Comparison of ENCODE assay signal across 23 cellular contexts in the genomic region with DNA sequence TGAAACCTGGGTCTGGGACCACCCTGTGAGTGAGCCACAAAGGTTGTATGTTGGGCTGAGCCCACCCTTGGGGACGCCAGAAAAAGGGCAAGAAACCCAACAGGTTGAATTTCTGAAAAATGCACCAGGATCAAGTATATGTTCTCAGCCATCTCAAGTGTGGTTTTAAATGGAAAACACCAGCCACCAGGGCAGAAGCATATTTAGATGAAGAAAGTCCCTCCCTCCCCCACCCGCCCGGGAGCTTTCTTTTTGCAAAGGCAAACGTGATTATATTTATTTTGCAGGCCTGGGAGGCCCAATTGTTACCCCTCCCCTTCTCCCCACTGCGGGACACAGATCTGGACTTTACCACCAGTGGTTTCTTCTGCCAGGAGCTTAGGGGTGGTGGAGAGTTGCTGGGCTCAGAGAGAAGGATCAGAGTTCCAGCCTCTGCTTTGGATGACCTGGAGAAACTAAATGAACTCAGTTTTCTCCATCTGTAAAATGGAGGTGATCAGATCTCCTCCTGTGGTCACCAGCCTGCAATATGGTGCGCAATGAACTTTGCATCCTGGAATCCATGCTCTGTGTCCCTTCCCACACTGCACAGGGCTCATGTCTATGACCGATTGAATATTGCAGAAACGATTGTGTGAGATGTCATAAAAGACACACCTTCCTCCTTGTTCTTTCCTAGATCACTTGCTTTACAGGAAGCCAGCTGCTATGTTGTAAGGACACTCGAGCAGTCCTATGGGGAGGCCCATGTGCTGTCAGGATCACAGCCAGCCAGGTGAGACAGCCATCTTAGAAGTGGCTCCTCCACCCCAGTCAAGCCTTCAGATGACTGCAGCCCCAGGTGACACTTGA. TPM values are rescaled to one million over a fixed set of nuclear protein-coding genes. Genes with fewer than 3 reads are reported as not detected.
DNase-seq lines count a peak whose midpoint lies in the region; ATAC-seq and TF ChIP-seq lines count a peak whose summit lies in the region.
"Had no signal": no experiment of that assay in that cellular context is flagged by ENCODE, and none has a peak within 500 bp of the region (broad histone marks: within the 10 kb centered on the region; RNA-seq: fewer than 3 reads in every experiment).

No MANE protein-coding gene starts in this region.

- H3K27ac ChIP-seq in vagina (no peak overlapping the region), WERI-Rb-1 (no peak overlapping the region), stomach (no peak overlapping the region)
- H3K27ac ChIP-seq: BLaER1, HL-60 had no signal

- peak overlapping the region; percentile 27 for H3K4me3 Mint-ChIP-seq in neural crest cell
- H3K4me3 Mint-ChIP-seq: CD14-positive monocyte; CD4-positive, alpha-beta memory T cell; HFFc6; IgD-negative memory B cell had no signal

- TF ChIP-seq CTCF in GM10266 (IDR thresholded peaks at IDR 0.05; ENCODE audit: control insufficient read depth, insufficient read depth, low read depth, missing control alignments) = no peak
- no peak for TF ChIP-seq CTCF in GM20000 (IDR thresholded peaks at IDR 0.05; ENCODE audit: extremely low read depth, missing control alignments)
- TF ChIP-seq CTCF in neural crest cell (conservative IDR thresholded peaks at IDR 0.05) = no peak
- no peak for TF ChIP-seq CTCF in vagina (IDR thresholded peaks at IDR 0.05)
- TF ChIP-seq CTCF in WERI-Rb-1 (IDR thresholded peaks at IDR 0.05; ENCODE audit: low read depth, low read length) = no peak
- TF ChIP-seq CTCF in stomach (IDR thresholded peaks at IDR 0.05) = no peak

- H3K4me3 ChIP-seq in vagina = no peak overlapping the region
- no peak overlapping the region for H3K4me3 ChIP-seq in WERI-Rb-1 (ENCODE audit: low read depth, low read length)
- no peak overlapping the region for H3K4me3 ChIP-seq in stomach
- H3K4me3 ChIP-seq: BLaER1 had no signal

- intact Hi-C loops in left colon (cut with DNase I, micrococcal nuclease) = no loop called here
- intact Hi-C loops in vagina (cut with DNase I) = loop anchor here (1.0 kb wide), 1 partner anchor 28 kb away; no protein-coding TSS in a partner anchor
- intact Hi-C loops in stomach (cut with DNase I; ENCODE audit: low total_unique reads) = no loop called here

- no peaks in the 10 kb centered on the region for H3K36me3 Mint-ChIP-seq in neural crest cell (ENCODE audit: low read depth)
- H3K36me3 Mint-ChIP-seq: CD14-positive monocyte, IgD-negative memory B cell had no signal

- peak; percentile 98 for ATAC-seq in left colon
- ATAC-seq: HCT116 had no signal

- TF ChIP-seq POLR2A in vagina (IDR thresholded peaks at IDR 0.05) = no peak
- TF ChIP-seq POLR2A in stomach (IDR thresholded peaks at IDR 0.05) = no peak

- WGBS in stomach, 5 donors = 52 to 73% (median 61%) methylated on average over 9 of the region's 9 CpGs

- no peak overlapping the region for H3K27ac Mint-ChIP-seq in neural crest cell (ENCODE audit: unreplicated experiment)
- H3K27ac Mint-ChIP-seq: CD14-positive monocyte; CD4-positive, alpha-beta memory T cell; HFFc6; IgD-negative memory B cell had no signal

- no peaks in the 10 kb centered on the region for H3K9me3 ChIP-seq in vagina
- peaks cover 4% of the 10 kb centered on the region for H3K9me3 ChIP-seq in WERI-Rb-1 (ENCODE audit: severe bottlenecking)
- peaks cover 0 to 13% (median 0%) of the 10 kb centered on the region in 4 donors for H3K9me3 ChIP-seq in stomach

- TF ChIP-seq EP300 in stomach (IDR thresholded peaks at IDR 0.05) = no peak

- DNase-seq in GM10266 (ENCODE audit: extremely low spot score) = peak; percentile 66
- peak; percentile 55 for DNase-seq in GM20000 (ENCODE audit: low spot score)
- peak; percentile 17 to 49 for DNase-seq in left colon
- no peak for DNase-seq in neural crest cell (ENCODE audit: low read depth, low spot score)
- DNase-seq in vagina (ENCODE audit: extremely low spot score in 2 of 2) = no peak
- no peak for DNase-seq in WERI-Rb-1
- no peak for DNase-seq in stomach
- no peak for DNase-seq in OCI-M1 (lab: John Stamatoyannopoulos, UW)
- DNase-seq: 8988T; CD4-positive, alpha-beta memory T cell; DMS153; DMS79; GDM1; GOT3; H7; HFFc6; KBM-7 had no signal

- peaks cover 14% of the 10 kb centered on the region for H3K4me1 ChIP-seq in vagina
- H3K4me1 ChIP-seq in stomach = peaks cover 0 to 19% (median 11%) of the 10 kb centered on the region in 4 donors

- H3K4me1 Mint-ChIP-seq in neural crest cell = peaks cover 66% of the 10 kb centered on the region
- H3K4me1 Mint-ChIP-seq: IgD-negative memory B cell had no signal

- H3K27me3 Mint-ChIP-seq in neural crest cell (ENCODE audit: low read depth) = peaks cover 44% of the 10 kb centered on the region

- no peaks in the 10 kb centered on the region for H3K27me3 ChIP-seq in vagina
- no peaks in the 10 kb centered on the region for H3K27me3 ChIP-seq in WERI-Rb-1 (ENCODE audit: insufficient read depth, low read depth, severe bottlenecking)
- peaks cover 0 to 81% (median 59%) of the 10 kb centered on the region in 3 donors for H3K27me3 ChIP-seq in stomach
- H3K27me3 ChIP-seq: BLaER1 had no signal

- no peaks in the 10 kb centered on the region for H3K36me3 ChIP-seq in vagina
- no peaks in the 10 kb centered on the region for H3K36me3 ChIP-seq in WERI-Rb-1
- no peaks in the 10 kb centered on the region for H3K36me3 ChIP-seq in stomach
- H3K36me3 ChIP-seq: BLaER1 had no signal

- no peaks in the 10 kb centered on the region for H3K9me3 Mint-ChIP-seq in neural crest cell

RNA-seq across cellular contexts. Expression of gene NGFR, which starts 21.0 kb away (rescaled TPM):
- total RNA-seq in left colon = 1 to 10 TPM; 1.1 to 2.8 TPM
- total RNA-seq in neural crest cell = 322 and 334 TPM in 2 replicates
- total RNA-seq in vagina = 41.7 TPM
- 1 to 10 TPM in 4 of 5 donors, not detected in 1; 1.9 to 6.6 (median 4.3) TPM for total RNA-seq in stomach
- 1 to 10 TPM; 1.1 to 4.0 (median 1.5) TPM for polyA plus RNA-seq in stomach
- polyA plus RNA-seq: AG04450; CD4-positive, alpha-beta memory T cell; IgD-negative memory B cell had no signal

RNA-seq across cellular contexts. Expression of gene PHB1, which starts 59.4 kb away (rescaled TPM):
- total RNA-seq in left colon (100 to 1,000 TPM; 213 to 244 TPM), neural crest cell (248 and 256 TPM in 2 replicates), vagina (58.7 TPM), stomach (100 to 1,000 TPM in 2 of 5 donors, 10 to 100 TPM in 3; 44.3 to 152 (median 86.6) TPM)
- polyA plus RNA-seq in stomach = 100 to 1,000 TPM in 2 of 3 donors, 10 to 100 TPM in 1; 96.1 to 124 (median 112) TPM

Comparison
In these comparisons a context has a peak if more than half of its experiments do, and no peak if none do; other contexts are left out.
1. DNase-seq: peak in GM10266 (single experiment), GM20000 (single experiment) and left colon (2 of 2); none in neural crest cell (single experiment), vagina (0 of 2), WERI-Rb-1 (single experiment), stomach (single experiment) and OCI-M1 (single experiment).